Comparison of ENCODE assay signal across 12 cellular contexts in the genomic region with DNA sequence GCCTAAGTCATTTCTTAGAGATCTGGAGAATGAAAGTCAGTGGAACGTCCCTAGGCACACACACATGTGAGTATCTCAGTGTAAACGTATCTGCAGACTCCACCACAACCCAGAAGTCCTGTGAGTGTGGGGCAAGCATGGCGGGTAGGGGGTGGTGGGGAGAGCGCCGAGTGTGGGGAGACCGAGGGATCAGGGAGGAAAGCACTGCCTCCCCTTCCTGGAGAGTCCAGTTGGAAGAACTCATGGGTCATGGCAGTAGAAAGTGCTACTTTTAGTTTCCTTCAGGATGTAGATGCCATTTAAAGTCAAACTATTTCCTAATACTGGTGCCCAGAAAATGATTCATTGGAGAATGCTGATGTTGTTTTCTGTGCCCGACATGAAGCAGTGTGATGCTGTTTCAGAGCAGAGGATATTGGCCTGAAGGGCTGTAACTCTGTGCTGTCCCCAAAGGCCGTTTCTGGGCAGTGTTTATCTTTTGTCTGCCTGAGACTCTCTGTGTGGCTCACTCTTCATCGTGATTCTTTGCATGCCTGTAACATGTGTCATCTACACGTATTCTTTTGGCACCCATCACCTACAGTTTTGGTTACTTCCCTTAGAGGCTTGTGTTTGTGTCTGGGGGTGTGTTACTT. TPM values are rescaled to one million over a fixed set of nuclear protein-coding genes. Genes with fewer than 3 reads are reported as not detected.
A peak's percentile ranks its signal among the peaks of the same experiment; 100 is the strongest.
DNase-seq lines count a peak whose midpoint lies in the region; FAIRE-seq and TF ChIP-seq lines count a peak whose summit lies in the region.
"Had no signal": no experiment of that assay in that cellular context is flagged by ENCODE, and none has a peak within 500 bp of the region (broad histone marks: within the 10 kb centered on the region; RNA-seq: fewer than 3 reads in every experiment).

No MANE protein-coding gene starts in this region.

- CTCF ChIA-PET in MCF 10A (lab: Yijun Ruan, JAX) = interaction anchor here (8.7 to 13.9 kb wide), 2 partner anchors 332 to 461 kb away, joined by 194 to 382 read pairs; no protein-coding TSS in a partner anchor

- no peak overlapping the region for H3K9ac ChIP-seq in keratinocyte (ENCODE audit: control insufficient read depth, extremely low read depth, insufficient read depth, low read length)

- H2AFZ ChIP-seq in keratinocyte (ENCODE audit: control insufficient read depth, low read length) = no peak overlapping the region

- no peaks in the 10 kb centered on the region for H3K36me3 ChIP-seq in keratinocyte (ENCODE audit: control insufficient read depth in 2 of 2, extremely low read depth in 1 of 2, insufficient read depth in 2 of 2, low read length in 2 of 2)

- no peak overlapping the region for H3K4me3 ChIP-seq in keratinocyte (ENCODE audit: control insufficient read depth in 2 of 3, extremely low read depth in 1 of 3, insufficient read depth in 2 of 3, low read depth in 1 of 3, low read length in 3 of 3)
- H3K4me3 ChIP-seq: K562 had no signal

- BruUV-seq in MCF 10A (replicated peaks; lab: Mats Ljungman, UMichigan) = no TSS peak

- H3K27me3 Mint-ChIP-seq in MCF 10A (ENCODE audit: insufficient read depth, unreplicated experiment) = no peaks in the 10 kb centered on the region

- POLR2A ChIA-PET in MCF 10A (lab: Yijun Ruan, JAX) = interaction anchor here (1.1 kb wide), 1 partner anchor 458 kb away, joined by 3 read pairs; no protein-coding TSS in a partner anchor

- dilution Hi-C loops in keratinocyte (cut with MboI; ENCODE audit: extremely low pct_ligation_motif_present, low sequenced_read_pairs) = loop anchor here (10.0 to 25.0 kb wide), 2 partner anchors 327 to 460 kb away; no protein-coding TSS in a partner anchor

- H3K9me1 ChIP-seq in keratinocyte (ENCODE audit: control insufficient read depth, extremely low read depth, insufficient read depth, low read length) = no peaks in the 10 kb centered on the region

- H3K27ac Mint-ChIP-seq in MCF 10A (ENCODE audit: low read depth, unreplicated experiment) = peak overlapping the region; percentile 2
- H3K27ac Mint-ChIP-seq: B cell; dendritic cell treated with granulocyte-macrophage colony-stimulating factor and Interleukin-4, amounts not matched to agents 40 ng/mL and 50 ng/mL, for 4 days had no signal

- peak overlapping the region; percentile 69 for H3K27ac ChIP-seq in keratinocyte (ENCODE audit: control insufficient read depth, insufficient read depth, low read length)
- H3K27ac ChIP-seq in substantia nigra (ENCODE audit: low read depth, low read length, poor library complexity, severe bottlenecking) = no peak overlapping the region

- H3K4me3 Mint-ChIP-seq in MCF 10A (ENCODE audit: unreplicated experiment) = no peak overlapping the region
- H3K4me3 Mint-ChIP-seq: B cell; dendritic cell treated with granulocyte-macrophage colony-stimulating factor and Interleukin-4, amounts not matched to agents 40 ng/mL and 50 ng/mL, for 4 days had no signal

- H3K4me2 ChIP-seq in keratinocyte (ENCODE audit: control insufficient read depth, extremely low read depth, insufficient read depth, low read depth, low read length) = peak overlapping the region; percentile 41

- FAIRE-seq in keratinocyte (lab: Jason Lieb, UNC) (peak; percentile 98), frontal cortex (lab: Jason Lieb, UNC) (no peak)
- FAIRE-seq: K562 had no signal

- intact Hi-C loops in MCF 10A (cut with micrococcal nuclease) = loop anchor here (2.0 to 5.0 kb wide), 3 partner anchors 52 to 637 kb away; no protein-coding TSS in a partner anchor

- H3K36me3 Mint-ChIP-seq in MCF 10A (ENCODE audit: insufficient read depth, unreplicated experiment) = no peaks in the 10 kb centered on the region

- peaks cover 46% of the 10 kb centered on the region for H3K4me1 ChIP-seq in keratinocyte (ENCODE audit: control insufficient read depth, extremely low read depth, insufficient read depth, low read length)

- no peaks in the 10 kb centered on the region for H3K27me3 ChIP-seq in keratinocyte (ENCODE audit: control insufficient read depth, extremely low read depth, insufficient read depth, low read length)

- no peaks in the 10 kb centered on the region for H3K9me3 ChIP-seq in keratinocyte (ENCODE audit: control insufficient read depth, low read depth, low read length)

- H3K4me1 Mint-ChIP-seq in MCF 10A (ENCODE audit: insufficient read depth, unreplicated experiment) = peaks cover 48% of the 10 kb centered on the region

- no peak for TF ChIP-seq CTCF in MCF 10A (IDR thresholded peaks at IDR 0.05; ENCODE audit: unreplicated experiment)
- TF ChIP-seq CTCF in keratinocyte (optimal IDR thresholded peaks at IDR 0.05 in 1 of 3, IDR thresholded peaks at IDR 0.05 in 1 of 3, conservative IDR thresholded peaks at IDR 0.05 in 1 of 3; ENCODE audit: extremely low read depth in 1 of 3, insufficient read depth in 2 of 3, low read length in 3 of 3) = peak in 1 of 3 experiments; percentile 8

- DNase-seq in 8988T = peak; percentile 24
- DNase-seq in HS-27A (ENCODE audit: low read depth) = peak; percentile 98
- DNase-seq in MCF 10A (ENCODE audit: unreplicated experiment) = peak; percentile 70
- DNase-seq in keratinocyte (ENCODE audit: low read depth, low spot score) = no peak
- DNase-seq in activated CD4-positive, CD25-positive, alpha-beta regulatory T cell (lab: John Stamatoyannopoulos, UW) = no peak
- no peak for DNase-seq in substantia nigra (lab: John Stamatoyannopoulos, UW)
- DNase-seq in frontal cortex (ENCODE audit: low spot score in 2 of 2) = no peak
- DNase-seq in putamen (ENCODE audit: low spot score) = no peak
- DNase-seq: NCI-H526 treated with DMSO at 0.1 percent for 48 hours had no signal

- no peaks in the 10 kb centered on the region for H4K20me1 ChIP-seq in keratinocyte (ENCODE audit: control insufficient read depth, extremely low read depth, insufficient read depth, low read length)

- H3K79me2 ChIP-seq in keratinocyte (ENCODE audit: control insufficient read depth, insufficient read depth, low read length) = no peaks in the 10 kb centered on the region

- no peaks in the 10 kb centered on the region for H3K9me3 Mint-ChIP-seq in MCF 10A (ENCODE audit: unreplicated experiment)
- H3K9me3 Mint-ChIP-seq: dendritic cell treated with granulocyte-macrophage colony-stimulating factor and Interleukin-4, amounts not matched to agents 40 ng/mL and 50 ng/mL, for 4 days had no signal

RNA-seq across cellular contexts. Expression of gene TSPAN2, which starts 45.7 kb away (rescaled TPM):
- total RNA-seq in MCF 10A (2022) = 0.42 TPM in 1 of 2 replicates, not detected in the other
- polyA plus RNA-seq in keratinocyte = 0.26 to 1.1 TPM (median 0.37 TPM) in 3 replicates
- polyA plus RNA-seq in keratinocyte (2011; ENCODE audit: low read depth) = 0.07 TPM
- 0.34 and 0.35 TPM in 2 replicates for polyA plus RNA-seq in keratinocyte (2011; cell fraction: cytosol; rRNA removed)
- polyA plus RNA-seq in keratinocyte (2011; cell fraction: nucleus; rRNA removed) = 0.47 and 0.52 TPM in 2 replicates
- polyA plus RNA-seq in keratinocyte (2012; ENCODE audit: low replicate concordance) = 0.40 TPM in 1 of 2 replicates, not detected in the other
- polyA minus RNA-seq in keratinocyte = not detected in 3 replicates
- not detected for polyA minus RNA-seq in keratinocyte (2011; cell fraction: cytosol; rRNA and poly(A)+ RNA removed)
- polyA minus RNA-seq in keratinocyte (2011; cell fraction: nucleus; rRNA and poly(A)+ RNA removed) = 0.54 TPM in 1 of 2 replicates, not detected in the other
- 31.8 TPM for total RNA-seq in frontal cortex
- total RNA-seq: K562 had no signal
- polyA plus RNA-seq: K562 had no signal

Comparison
In these comparisons a context has a peak if more than half of its experiments do, and no peak if none do; other contexts are left out.
1. DNase-seq: peak in 8988T (single experiment), HS-27A (single experiment) and MCF 10A (single experiment); none in keratinocyte (single experiment), activated CD4-positive, CD25-positive, alpha-beta regulatory T cell (0 of 4), substantia nigra (0 of 49), frontal cortex (0 of 2) and putamen (single experiment).
2. RNA of gene TSPAN2, which starts 45.7 kb away (total RNA-seq): 31.8 TPM in frontal cortex (single experiment); 0.42 TPM in MCF 10A; every median in the first group is over 10 times any median in the second.